Comparison of ENCODE assay signal across 19 cellular contexts in genomic region chr5:106985174-106985573, GRCh38.
DNase-seq lines count a peak whose midpoint lies in the region; ATAC-seq, FAIRE-seq and TF ChIP-seq lines count a peak whose summit lies in the region.
"Had no signal": no experiment of that assay in that cellular context is flagged by ENCODE, and none has a peak within 500 bp of the region (broad histone marks: within the 10 kb centered on the region; RNA-seq: fewer than 3 reads in every experiment).

No MANE protein-coding gene starts in this region.

- no peaks in the 10 kb centered on the region for H3K27me3 ChIP-seq in HUES48 (ENCODE audit: control insufficient read depth, insufficient read depth, low read length)
- H3K27me3 ChIP-seq in H1 (replicated peaks in 1 of 4; ENCODE audit: control insufficient read depth in 3 of 4, extremely low read depth in 1 of 4, insufficient read depth in 3 of 4, low read length in 3 of 4) = no peaks in the 10 kb centered on the region
- no peaks in the 10 kb centered on the region for H3K27me3 ChIP-seq in iPS-20b (ENCODE audit: insufficient read depth, low read length)

- H3K9me3 ChIP-seq in HUES48 (ENCODE audit: control insufficient read depth, insufficient read depth, low read length) (no peaks in the 10 kb centered on the region), H1 (ENCODE audit: insufficient read depth in 2 of 2, low read depth in 1 of 2, low read length in 1 of 2) (no peaks in the 10 kb centered on the region), iPS-20b (ENCODE audit: insufficient read depth, low read depth, low read length) (no peaks in the 10 kb centered on the region)
- H3K9me3 ChIP-seq: Caco-2 had no signal

- H4K8ac ChIP-seq in H1 (ENCODE audit: extremely low read depth, insufficient read depth, low read length) = no peak overlapping the region

- no peaks in the 10 kb centered on the region for H3K4me1 Mint-ChIP-seq in activated naive CD4-positive, alpha-beta T cell treated with anti-CD3 and anti-CD28 coated beads for 36 hours (ENCODE audit: low read depth)

- TF ChIP-seq CTCF in H1 (IDR thresholded peaks at IDR 0.05; ENCODE audit: control extremely low read depth in 1 of 3, insufficient read depth in 1 of 3, low read depth in 1 of 3, low read length in 3 of 3) = no peak

- H3K36me3 Mint-ChIP-seq in activated naive CD4-positive, alpha-beta T cell treated with anti-CD3 and anti-CD28 coated beads for 36 hours (ENCODE audit: low read depth) = no peaks in the 10 kb centered on the region

- no peak for TF ChIP-seq EP300 in H1 (IDR thresholded peaks at IDR 0.05; ENCODE audit: borderline replicate concordance in 1 of 2, low read depth in 2 of 2, low read length in 2 of 2)

- H3K4me1 ChIP-seq in HUES48 (ENCODE audit: control insufficient read depth, insufficient read depth, low read length) = peaks cover 39% of the 10 kb centered on the region
- peaks cover 0 to 20% (median 3%) of the 10 kb centered on the region in 4 experiments; a peak in 4 of 7 replicates for H3K4me1 ChIP-seq in H1 (replicated peaks in 1 of 4; ENCODE audit: control insufficient read depth in 3 of 4, insufficient read depth in 4 of 4, low read length in 3 of 4)
- peaks cover 36% of the 10 kb centered on the region for H3K4me1 ChIP-seq in iPS-20b (ENCODE audit: insufficient read depth, low read length)
- H3K4me1 ChIP-seq: Caco-2 had no signal

- H3K9me3 Mint-ChIP-seq in activated naive CD4-positive, alpha-beta T cell treated with anti-CD3 and anti-CD28 coated beads for 36 hours = no peaks in the 10 kb centered on the region
- H3K9me3 Mint-ChIP-seq: CD4-positive, alpha-beta T cell had no signal

- TF ChIP-seq POLR2A in H1 (IDR thresholded peaks at IDR 0.05; ENCODE audit: control extremely low read depth in 1 of 2, low read depth in 2 of 2, low read length in 2 of 2) = peak in 1 of 2 experiments; percentile 60; a peak in 1 of 3 replicates

- H2BK15ac ChIP-seq in H1 (ENCODE audit: low read length) = no peak overlapping the region

- peak overlapping the region; percentile 66 for H3K14ac ChIP-seq in H1 (ENCODE audit: insufficient read length)

- H2BK12ac ChIP-seq in H1 (ENCODE audit: low read depth, low read length) = no peak overlapping the region

- no peaks in the 10 kb centered on the region for H3K27me3 Mint-ChIP-seq in activated naive CD4-positive, alpha-beta T cell treated with anti-CD3 and anti-CD28 coated beads for 36 hours (ENCODE audit: low read depth)
- H3K27me3 Mint-ChIP-seq: CD4-positive, alpha-beta T cell had no signal

- CTCF ChIA-PET in H1 (lab: Charles Lee; ENCODE audit: partially characterized antibody) = interaction anchor here (1.2 kb wide), 1 partner anchor 11 kb away, joined by 3 read pairs; no protein-coding TSS in a partner anchor
- CTCF ChIA-PET in activated naive CD4-positive, alpha-beta T cell treated with anti-CD3 and anti-CD28 coated beads for 36 hours (lab: Charles Lee) = no interaction called here

- peaks cover 0 to 42% of the 10 kb centered on the region in 2 experiments; a peak in 2 of 4 replicates for H3K79me2 ChIP-seq in H1 (ENCODE audit: control insufficient read depth in 1 of 2, insufficient read depth in 2 of 2, low read length in 2 of 2)

- peak overlapping the region; percentile 42; the same call in 1 of the 2 replicates for H2AK5ac ChIP-seq in H1 (ENCODE audit: low read depth, low read length)

- H3K36me3 ChIP-seq in HUES48 (ENCODE audit: control insufficient read depth, insufficient read depth, low read length) = peaks cover 33% of the 10 kb centered on the region
- peaks cover 0 to 38% (median 11%) of the 10 kb centered on the region in 4 experiments; a peak in 4 of 8 replicates for H3K36me3 ChIP-seq in H1 (ENCODE audit: control insufficient read depth in 2 of 4, insufficient read depth in 4 of 4, low read length in 3 of 4)
- peaks cover 42% of the 10 kb centered on the region for H3K36me3 ChIP-seq in iPS-20b (ENCODE audit: insufficient read depth, low read depth, low read length)

- peak overlapping the region; percentile 61 for H2BK120ac ChIP-seq in H1 (replicated peaks; ENCODE audit: low read depth, low read length)

- peak overlapping the region; percentile 50 to 78; a peak in 3 of 4 replicates for H3K4me2 ChIP-seq in H1 (ENCODE audit: insufficient read depth in 1 of 2, low read depth in 2 of 2, low read length in 2 of 2)

- H2BK5ac ChIP-seq in H1 (ENCODE audit: low read depth, low read length) = peak overlapping the region; percentile 62; the same call in 1 of the 2 replicates

- H3K27ac ChIP-seq in HUES48 (ENCODE audit: low read depth, low read length) (peak overlapping the region; percentile 54), H1 (ENCODE audit: low read depth, low read length) (no peak overlapping the region), iPS-20b (ENCODE audit: low read length) (peak overlapping the region; percentile 16)
- H3K27ac ChIP-seq: C4-2B, GM23248 had no signal

- no peak overlapping the region for H2AFZ ChIP-seq in H1 (ENCODE audit: low read length)
- H2AFZ ChIP-seq: GM23248 had no signal

- H3K9ac ChIP-seq in HUES48 (ENCODE audit: low read depth, low read length) (peak overlapping the region; percentile 17; the same call in 1 of the 2 replicates), H1 (replicated peaks in 1 of 4; ENCODE audit: extremely low read depth in 1 of 4, low read depth in 3 of 4, low read length in 3 of 4) (no peak overlapping the region; a peak in 1 of 7 replicates), iPS-20b (ENCODE audit: low read depth, low read length) (peak overlapping the region; percentile 53)
- H3K9ac ChIP-seq: GM23248 had no signal

- WGBS in H1 (ENCODE audit: extremely low coverage in 1 of 2, insufficient coverage in 1 of 2, insufficient read length in 1 of 2, insufficient replicate concordance in 2 of 2, low coverage in 1 of 2, low lambda C conversion rate in 2 of 2, missing lambda C conversion rate in 1 of 2), 2 experiments = 60% methylated on average over 6 of the region's 6 CpGs; no CpG with 5 or more reads in 1 of the 2 experiments

- no peak overlapping the region for H3K18ac ChIP-seq in H1 (ENCODE audit: extremely low read depth, low read length)

- no peak overlapping the region for H4K5ac ChIP-seq in H1 (ENCODE audit: insufficient read length, low read depth, low read length)

- H3K27ac Mint-ChIP-seq in activated naive CD4-positive, alpha-beta T cell treated with anti-CD3 and anti-CD28 coated beads for 36 hours = no peak overlapping the region
- H3K27ac Mint-ChIP-seq: CD4-positive, alpha-beta T cell had no signal

- POLR2A ChIA-PET in H1 (lab: Charles Lee; ENCODE audit: partially characterized antibody) = interaction anchor here (1.0 to 1.9 kb wide), 4 partner anchors 9 to 687 kb away, joined by 3 to 12 read pairs (median 4); no protein-coding TSS in a partner anchor

- H3K23me2 ChIP-seq in H1 (ENCODE audit: low read depth, low read length) = no peaks in the 10 kb centered on the region; the same call in 1 of the 2 replicates

- no peak overlapping the region for H3K23ac ChIP-seq in H1 (ENCODE audit: insufficient read length)

- no peak for DNase-seq in H1 (ENCODE audit: low read depth in 1 of 2, low spot score in 2 of 2)
- DNase-seq in activated effector memory CD4-positive, alpha-beta T cell treated with Interleukin-2 at 50 U/mL for 16 hours = no peak
- DNase-seq in activated naive CD4-positive, alpha-beta T cell treated with anti-CD3 and anti-CD28 coated beads for 36 hours = no peak
- DNase-seq: AML-193; Caco-2; CD4-positive, alpha-beta T cell; GDM1; GM23248; H7; Kasumi-1; KG1 had no signal

- H3K56ac ChIP-seq in H1 (replicated peaks; ENCODE audit: insufficient read length, low read depth, low read length) = no peak overlapping the region

- no peaks in the 10 kb centered on the region for H3K79me1 ChIP-seq in H1 (ENCODE audit: low read depth, low read length)

- H3K4me3 Mint-ChIP-seq in activated naive CD4-positive, alpha-beta T cell treated with anti-CD3 and anti-CD28 coated beads for 36 hours = no peak overlapping the region
- H3K4me3 Mint-ChIP-seq: CD4-positive, alpha-beta T cell had no signal

- peak overlapping the region; percentile 44 for H4K91ac ChIP-seq in H1 (replicated peaks; ENCODE audit: insufficient read length, low read length)

- no peak for FAIRE-seq in H1 (lab: Jason Lieb, UNC)
- FAIRE-seq: A204.1, D721Med, GM12892 had no signal

- no peak for TF ChIP-seq RAD21 in H1 (IDR thresholded peaks at IDR 0.05 in 1 of 2, conservative IDR thresholded peaks at IDR 0.05 in 1 of 2; ENCODE audit: low read depth in 2 of 2, low read length in 2 of 2)

- H4K20me1 ChIP-seq in H1 (replicated peaks in 1 of 2; ENCODE audit: control insufficient read depth in 1 of 2, insufficient read depth in 2 of 2, low read length in 2 of 2) = no peaks in the 10 kb centered on the region

- H2BK20ac ChIP-seq in H1 (ENCODE audit: low read length) = no peak overlapping the region

- no peak overlapping the region for H3K4ac ChIP-seq in H1 (replicated peaks; ENCODE audit: insufficient read length, low read depth, low read length)

- intact Hi-C loops in activated naive CD4-positive, alpha-beta T cell treated with anti-CD3 and anti-CD28 coated beads for 36 hours (cut with micrococcal nuclease) = no loop called here

- H3K4me3 ChIP-seq in HUES48 (ENCODE audit: low read depth, low read length) (peak overlapping the region; percentile 15; the same call in 1 of the 2 replicates), H1 (ENCODE audit: extremely low read depth in 1 of 4, insufficient read depth in 2 of 4, low read depth in 3 of 4, low read length in 4 of 4) (peak overlapping the region in 1 of 4 experiments; percentile 52; a peak in 3 of 8 replicates), iPS-20b (ENCODE audit: low read length) (peak overlapping the region; percentile 50)
- H3K4me3 ChIP-seq: GM23248 had no signal

- ATAC-seq in HG03025 (IDR thresholded peaks at IDR 0.05; ENCODE audit: low FRiP score, unreplicated experiment) = no peak
- ATAC-seq in GM19397 (IDR thresholded peaks at IDR 0.05; ENCODE audit: unreplicated experiment) = no peak

TF ChIP-seq in H1, 55 proteins besides CTCF, POLR2A, EP300 and RAD21:
- peak; percentile 32; the same call in 1 of the 2 replicates for TF ChIP-seq POLR2AphosphoS5 (IDR thresholded peaks at IDR 0.05; ENCODE audit: low read depth, low read length)
- TF ChIP-seq RFX5 (IDR thresholded peaks at IDR 0.05; ENCODE audit: borderline replicate concordance, low read depth, low read length) = no peak

Comparison
In these comparisons a context has a peak if more than half of its experiments do, and no peak if none do; other contexts are left out.
1. H3K9ac ChIP-seq: peak in HUES48 (single experiment) and iPS-20b (single experiment); none in H1 (0 of 4).